1 cellular context compared by ENCODE assay signal in genomic region chr11:68751331-68751856, GRCh38.
TF ChIP-seq lines count a peak whose summit lies in the region.

TSS of gene TESMIN (minus strand) at chr11:68751520. CDS start at chr11:68750660, 860 bp downstream.

TF ChIP-seq in K562, 482 proteins besides CTCF, POLR2A, EP300 and RAD21 (continued from another document and continues in another):
- TF ChIP-seq HBP1 (CRISPR knock-in tag; IDR thresholded peaks at IDR 0.05) (no peak), AFF1 (IDR thresholded peaks at IDR 0.05; ENCODE audit: low read depth in 1 of 2, partially characterized antibody in 2 of 2) (no peak), CTCFL (IDR thresholded peaks at IDR 0.05; ENCODE audit: borderline replicate concordance, insufficient read depth, low read depth, low read length, poor library complexity, severe bottlenecking) (no peak), BACH1 (tag; IDR thresholded peaks at IDR 0.05) (no peak), TRIM28 (IDR thresholded peaks at IDR 0.05) (no peak), ZBTB33 (CRISPR knock-in tag; IDR thresholded peaks at IDR 0.05) (no peak), PHF20 (IDR thresholded peaks at IDR 0.05; ENCODE audit: partially characterized antibody) (no peak), ARNT (IDR thresholded peaks at IDR 0.05) (no peak), ZNF592 (IDR thresholded peaks at IDR 0.05) (no peak), CSDE1 (IDR thresholded peaks at IDR 0.05) (no peak), SP1 (CRISPR knock-in tag; IDR thresholded peaks at IDR 0.05) (peak; percentile 75), POLR2AphosphoS5 (IDR thresholded peaks at IDR 0.05; ENCODE audit: control insufficient read depth, insufficient read depth, low read depth, low read length) (peak; percentile 92), MLLT1 (IDR thresholded peaks at IDR 0.05) (no peak), KAT8 (IDR thresholded peaks at IDR 0.05; ENCODE audit: low read depth) (no peak), TGIF2 (CRISPR knock-in tag; IDR thresholded peaks at IDR 0.05) (no peak), NRF1 (conservative IDR thresholded peaks at IDR 0.05 in 1 of 2, IDR thresholded peaks at IDR 0.05 in 1 of 2) (peak; percentile 49 to 63), ATF1 (CRISPR knock-in tag; IDR thresholded peaks at IDR 0.05) (no peak), ATF1 (tag; IDR thresholded peaks at IDR 0.05) (no peak), ETV1 (tag; conservative IDR thresholded peaks at IDR 0.05; ENCODE audit: low read depth) (no peak; the same call in 1 of the 2 replicates), GTF2E2 (tag; IDR thresholded peaks at IDR 0.05) (no peak), ZNF395 (CRISPR knock-in tag; IDR thresholded peaks at IDR 0.05) (no peak), ZBTB12 (CRISPR knock-in tag; IDR thresholded peaks at IDR 0.05) (no peak), ADNP (tag; IDR thresholded peaks at IDR 0.05) (no peak), MTA1 (IDR thresholded peaks at IDR 0.05; ENCODE audit: borderline replicate concordance) (no peak), PRPF4 (IDR thresholded peaks at IDR 0.05; ENCODE audit: insufficient read depth, low read depth, low read length, poor library complexity, severe bottlenecking) (peak; percentile 97), ZNF408 (CRISPR knock-in tag; IDR thresholded peaks at IDR 0.05; ENCODE audit: low read depth) (no peak), SAFB (IDR thresholded peaks at IDR 0.05; ENCODE audit: borderline replicate concordance, low read depth, low read length) (peak; percentile 40; the same call in 1 of the 2 replicates), TEAD4 (IDR thresholded peaks at IDR 0.05; ENCODE audit: low read length) (no peak), TEAD4 (CRISPR knock-in tag; IDR thresholded peaks at IDR 0.05; ENCODE audit: borderline replicate concordance) (no peak), HNRNPK (IDR thresholded peaks at IDR 0.05; ENCODE audit: low read depth, low read length, poor library complexity, severe bottlenecking) (peak; percentile 99), MEIS2 (IDR thresholded peaks at IDR 0.05; ENCODE audit: partially characterized antibody) (no peak), GMEB1 (CRISPR knock-in tag; IDR thresholded peaks at IDR 0.05) (0 out of 2 replicates have a peak, but pooled peaks have one; percentile 47), CHD1 (IDR thresholded peaks at IDR 0.05; ENCODE audit: low read length) (no peak), ZNF143 (CRISPR knock-in tag; IDR thresholded peaks at IDR 0.05) (no peak), RAD51 (IDR thresholded peaks at IDR 0.05; ENCODE audit: borderline replicate concordance, low read depth) (no peak), ZNF717 (CRISPR knock-in tag; IDR thresholded peaks at IDR 0.05) (no peak), NCOA1 (IDR thresholded peaks at IDR 0.05; ENCODE audit: low read depth) (no peak), DDX20 (tag; IDR thresholded peaks at IDR 0.05; ENCODE audit: low read depth) (no peak), ZBTB1 (CRISPR knock-in tag; IDR thresholded peaks at IDR 0.05; ENCODE audit: borderline replicate concordance, low read depth) (no peak), RCOR1 (IDR thresholded peaks at IDR 0.05; ENCODE audit: borderline replicate concordance in 1 of 2, low read depth in 2 of 2, low read length in 2 of 2) (peak in 1 of 2 experiments; percentile 71; a peak in 1 of 4 replicates), TCF15 (CRISPR knock-in tag; IDR thresholded peaks at IDR 0.05) (no peak), ZKSCAN8 (CRISPR knock-in tag; IDR thresholded peaks at IDR 0.05) (no peak)
